8 cellular contexts compared by ENCODE assay signal in genomic region chr16:14300631-14301149, GRCh38.
DNase-seq lines count a peak whose midpoint lies in the region; ATAC-seq and TF ChIP-seq lines count a peak whose summit lies in the region.

No MANE protein-coding gene starts in this region.

- H3K36me3 Mint-ChIP-seq in IgD-negative memory B cell, result no peaks in the 10 kb centered on the region

- peak overlapping the region; percentile 69 to 94 (median 86) for H3K4me3 Mint-ChIP-seq in IgD-negative memory B cell

- peak; percentile 46 to 95 (median 90) for TF ChIP-seq CTCF in body of pancreas (IDR thresholded peaks at IDR 0.05)

- H3K9me3 ChIP-seq in BLaER1, result no peaks in the 10 kb centered on the region
- H3K9me3 ChIP-seq in body of pancreas, result no peaks in the 10 kb centered on the region
- H3K9me3 ChIP-seq in skeletal muscle satellite cell (replicated peaks; ENCODE audit: low read length), result no peaks in the 10 kb centered on the region

- H3K27ac ChIP-seq in BLaER1 (no peak overlapping the region), body of pancreas (peak overlapping the region; percentile 82 to 93 (median 91))

- peaks cover 11% of the 10 kb centered on the region; the same call in 1 of the 2 replicates for H4K20me1 ChIP-seq in BLaER1

- no peaks in the 10 kb centered on the region for H3K36me3 ChIP-seq in BLaER1
- H3K36me3 ChIP-seq in body of pancreas (replicated peaks in 1 of 2; ENCODE audit: insufficient read depth in 1 of 2, low read depth in 2 of 2), result no peaks in the 10 kb centered on the region
- H3K36me3 ChIP-seq in skeletal muscle satellite cell (ENCODE audit: insufficient read depth, low read length), result no peaks in the 10 kb centered on the region

- H3K27me3 Mint-ChIP-seq in IgD-negative memory B cell, result peaks cover 4% of the 10 kb centered on the region

- TF ChIP-seq POLR2A in body of pancreas (IDR thresholded peaks at IDR 0.05), result no peak

- H3K27me3 ChIP-seq in BLaER1, result peaks cover 37% of the 10 kb centered on the region
- no peaks in the 10 kb centered on the region for H3K27me3 ChIP-seq in body of pancreas
- no peaks in the 10 kb centered on the region for H3K27me3 ChIP-seq in skeletal muscle satellite cell (ENCODE audit: control insufficient read depth, insufficient read depth, low read length)

- H3K9me3 Mint-ChIP-seq in IgD-negative memory B cell, result no peaks in the 10 kb centered on the region

- peak overlapping the region; percentile 91 for H3K4me2 ChIP-seq in BLaER1
- H3K4me2 ChIP-seq in skeletal muscle satellite cell (ENCODE audit: low read length), result peak overlapping the region; percentile 77

- H3K27ac Mint-ChIP-seq in IgD-negative memory B cell, result peak overlapping the region in 2 of 3 donors; percentile 44 to 92

- ATAC-seq in GM18867 (IDR thresholded peaks at IDR 0.05; ENCODE audit: unreplicated experiment), result peak; percentile 40
- peak; percentile 73 for ATAC-seq in body of pancreas
- ATAC-seq in HG03432 (IDR thresholded peaks at IDR 0.05; ENCODE audit: unreplicated experiment), result no peak

- H3K4me1 ChIP-seq in BLaER1 (peaks cover 20% of the 10 kb centered on the region), body of pancreas (peaks cover 13% of the 10 kb centered on the region), skeletal muscle satellite cell (ENCODE audit: control insufficient read depth, insufficient read depth, low read length) (peaks cover 20% of the 10 kb centered on the region)

- peaks cover 6 to 12% (median 10%) of the 10 kb centered on the region in 3 donors for H3K4me1 Mint-ChIP-seq in IgD-negative memory B cell

- H3K4me3 ChIP-seq in BLaER1 (no peak overlapping the region), body of pancreas (no peak overlapping the region), skeletal muscle satellite cell (ENCODE audit: low read length) (no peak overlapping the region)

- 28 to 29% methylated on average over 13 of the region's 13 CpGs for WGBS in body of pancreas, 2 donors

- intact Hi-C loops in body of pancreas (cut with DNase I), result no loop called here

- H3K9ac ChIP-seq in BLaER1, result no peak overlapping the region
- no peak overlapping the region for H3K9ac ChIP-seq in skeletal muscle satellite cell (ENCODE audit: low read depth, low read length)

- DNase-seq in RPMI7951 (ENCODE audit: low read depth) (peak; percentile 80), body of pancreas (peak; percentile 83 to 89 (median 86)), iPS-NIHi11 (ENCODE audit: low spot score) (peak; percentile 45)
